8 cellular contexts compared by ENCODE assay signal in the genomic region with DNA sequence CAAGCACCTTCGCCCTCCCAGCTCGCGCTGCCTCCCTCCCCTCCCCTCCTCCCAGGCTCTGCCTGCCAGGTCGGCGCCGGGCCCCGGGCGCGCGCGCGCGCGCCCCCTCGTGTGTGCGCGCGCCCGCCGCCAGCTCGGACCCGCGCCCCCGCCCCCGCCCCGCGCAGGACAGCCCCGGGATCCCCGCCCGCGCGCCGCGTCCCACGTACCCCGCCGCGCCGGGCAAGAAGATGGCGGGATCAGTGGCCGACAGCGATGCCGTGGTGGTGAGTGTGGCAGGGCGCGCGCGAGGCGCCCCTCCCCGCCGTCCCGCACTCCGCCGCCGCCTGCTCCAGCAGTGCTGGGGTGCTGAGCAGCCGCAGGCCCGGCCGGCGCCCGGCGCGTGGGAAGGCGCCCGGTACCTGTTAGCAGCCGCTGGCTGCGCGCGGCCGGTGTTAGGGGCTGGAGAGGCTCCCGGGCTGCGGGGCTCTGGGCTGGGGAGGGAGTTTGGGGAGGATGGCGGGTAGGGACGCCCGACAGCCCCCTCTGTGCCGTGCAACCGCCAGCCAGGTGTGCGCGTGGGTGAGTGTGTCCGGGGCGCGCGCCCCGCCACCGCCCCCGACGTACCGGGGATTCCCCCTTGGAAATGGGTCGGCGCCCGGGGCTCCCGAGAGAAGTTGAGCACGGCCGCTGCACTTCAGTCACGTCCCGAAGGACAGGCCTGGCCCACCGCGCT. TPM values are rescaled to one million over a fixed set of nuclear protein-coding genes. Genes with fewer than 3 reads are reported as not detected.
A peak's percentile ranks its signal among the peaks of the same experiment; 100 is the strongest.
DNase-seq lines count a peak whose midpoint lies in the region; ATAC-seq, FAIRE-seq and TF ChIP-seq lines count a peak whose summit lies in the region.

No MANE protein-coding gene starts in this region.

- dilution Hi-C loops in keratinocyte (cut with MboI; ENCODE audit: extremely low pct_ligation_motif_present, low sequenced_read_pairs): no loop called here

- H3K4me3 ChIP-seq in Jurkat, Clone E6-1 (ENCODE audit: low read length): peak overlapping the region; percentile 55
- H3K4me3 ChIP-seq in keratinocyte (ENCODE audit: control insufficient read depth in 2 of 3, extremely low read depth in 1 of 3, insufficient read depth in 2 of 3, low read depth in 1 of 3, low read length in 3 of 3): peak overlapping the region; percentile 55 to 77 (median 72)

- H3K4me2 ChIP-seq in keratinocyte (ENCODE audit: control insufficient read depth, extremely low read depth, insufficient read depth, low read depth, low read length): peak overlapping the region; percentile 74

- peak overlapping the region; percentile 53 for H2AFZ ChIP-seq in keratinocyte (ENCODE audit: control insufficient read depth, low read length)

- ATAC-seq in GM21529 (IDR thresholded peaks at IDR 0.05; ENCODE audit: unreplicated experiment) (peak; percentile 57), GM18861 (IDR thresholded peaks at IDR 0.05; ENCODE audit: unreplicated experiment) (no peak)

- no peaks in the 10 kb centered on the region for H3K9me3 ChIP-seq in keratinocyte (ENCODE audit: control insufficient read depth, low read depth, low read length)

- DNase-seq in ELR (ENCODE audit: low read depth) (peak; percentile 59), keratinocyte (ENCODE audit: low read depth, low spot score) (no peak)
- peak; percentile 18 for DNase-seq in Jurkat, Clone E6-1 (ENCODE audit: low read depth, low spot score)
- peak; percentile 57 for DNase-seq in activated CD4-positive, CD25-positive, alpha-beta regulatory T cell treated with anti-CD3 and anti-CD28 coated beads, Interleukin-2, amount 50 U/mL, for 72 hours
- peak; percentile 26 for DNase-seq in central memory CD4-positive, alpha-beta T cell
- peak; percentile 42 for DNase-seq in stimulated activated CD4-positive, alpha-beta T cell treated with anti-CD3 and anti-CD28 coated beads, Interleukin-12 subunit alpha, Interleukin-12 subunit beta, amount 100 ng/mL, for 4 hours

- H3K4me1 ChIP-seq in keratinocyte (ENCODE audit: control insufficient read depth, extremely low read depth, insufficient read depth, low read length): peaks cover 18% of the 10 kb centered on the region

- H3K27ac ChIP-seq in keratinocyte (ENCODE audit: control insufficient read depth, insufficient read depth, low read length): peak overlapping the region; percentile 95

- FAIRE-seq in keratinocyte (lab: Jason Lieb, UNC): no peak

- TF ChIP-seq CTCF in keratinocyte (optimal IDR thresholded peaks at IDR 0.05 in 1 of 3, IDR thresholded peaks at IDR 0.05 in 1 of 3, conservative IDR thresholded peaks at IDR 0.05 in 1 of 3; ENCODE audit: extremely low read depth in 1 of 3, insufficient read depth in 2 of 3, low read length in 3 of 3): no peak

- H4K20me1 ChIP-seq in keratinocyte (ENCODE audit: control insufficient read depth, extremely low read depth, insufficient read depth, low read length): no peaks in the 10 kb centered on the region

- peaks cover 2% of the 10 kb centered on the region for H3K79me2 ChIP-seq in keratinocyte (ENCODE audit: control insufficient read depth, insufficient read depth, low read length)

- H3K9ac ChIP-seq in keratinocyte (ENCODE audit: control insufficient read depth, extremely low read depth, insufficient read depth, low read length): peak overlapping the region; percentile 86

- H3K9me1 ChIP-seq in keratinocyte (ENCODE audit: control insufficient read depth, extremely low read depth, insufficient read depth, low read length): no peaks in the 10 kb centered on the region

- no peaks in the 10 kb centered on the region for H3K27me3 ChIP-seq in keratinocyte (ENCODE audit: control insufficient read depth, extremely low read depth, insufficient read depth, low read length)

- peaks cover 11 to 21% of the 10 kb centered on the region in 2 experiments for H3K36me3 ChIP-seq in keratinocyte (ENCODE audit: control insufficient read depth in 2 of 2, extremely low read depth in 1 of 2, insufficient read depth in 2 of 2, low read length in 2 of 2)

RNA-seq across cellular contexts. Expression of gene LGALSL, which starts 0.5 kb away (rescaled TPM):
- 20.8 TPM for polyA plus RNA-seq in Jurkat, Clone E6-1 (2012; ENCODE audit: insufficient read depth, insufficient read length)
- 55.4 to 64.9 TPM (median 59.9 TPM) in 3 replicates for polyA plus RNA-seq in keratinocyte
- polyA plus RNA-seq in keratinocyte (2011; ENCODE audit: low read depth): 137 TPM
- 47.0 and 57.3 TPM in 2 replicates for polyA plus RNA-seq in keratinocyte (2011; cell fraction: cytosol; rRNA removed)
- polyA plus RNA-seq in keratinocyte (2011; cell fraction: nucleus; rRNA removed): 52.9 and 61.4 TPM in 2 replicates
- polyA plus RNA-seq in keratinocyte (2012; ENCODE audit: low replicate concordance): 38.8 and 160 TPM in 2 replicates
- polyA minus RNA-seq in keratinocyte: 48.8 to 72.1 TPM (median 60.8 TPM) in 3 replicates
- polyA minus RNA-seq in keratinocyte (2011; cell fraction: cytosol; rRNA and poly(A)+ RNA removed): 40.1 TPM
- polyA minus RNA-seq in keratinocyte (2011; cell fraction: nucleus; rRNA and poly(A)+ RNA removed): 26.3 and 38.1 TPM in 2 replicates
